In genomic region chr14:101878222-101879211, GRCh38 we compare ENCODE assay signal across 9 cellular contexts.
DNase-seq lines count a peak whose midpoint lies in the region; ATAC-seq and TF ChIP-seq lines count a peak whose summit lies in the region.
"Had no signal": no experiment of that assay in that cellular context is flagged by ENCODE, and none has a peak within 500 bp of the region (broad histone marks: within the 10 kb centered on the region; RNA-seq: fewer than 3 reads in every experiment).

No MANE protein-coding gene starts in this region.

- no peaks in the 10 kb centered on the region for H3K27me3 Mint-ChIP-seq in T-cell
- H3K27me3 Mint-ChIP-seq in effector memory CD8-positive, alpha-beta T cell = no peaks in the 10 kb centered on the region
- no peaks in the 10 kb centered on the region for H3K27me3 Mint-ChIP-seq in stimulated activated naive CD8-positive, alpha-beta T cell treated with anti-CD3 and anti-CD28 coated beads, Interleukin-15, Interleukin-2, amounts not matched to agents 100 ng/mL and 50 ng/mL, for 24 hours

- in situ Hi-C loops in mammary epithelial cell (cut with MboI; ENCODE audit: low sequenced_read_pairs in 2 of 2) = no loop called here
- in situ Hi-C loops in KBM-7 (cut with MboI; ENCODE audit: low pct_unique_long_range_greater_than_20kb, low sequenced_read_pairs) = no loop called here

- no peak for TF ChIP-seq POLR2A in breast epithelium (IDR thresholded peaks at IDR 0.05)

- H3K27ac Mint-ChIP-seq in T-cell = peak overlapping the region; percentile 76 to 91
- H3K27ac Mint-ChIP-seq in effector memory CD8-positive, alpha-beta T cell = peak overlapping the region; percentile 81 to 90
- H3K27ac Mint-ChIP-seq in stimulated activated naive CD8-positive, alpha-beta T cell treated with anti-CD3 and anti-CD28 coated beads, Interleukin-15, Interleukin-2, amounts not matched to agents 100 ng/mL and 50 ng/mL, for 24 hours = peak overlapping the region; percentile 87

- H3K9me3 ChIP-seq in breast epithelium (no peaks in the 10 kb centered on the region), mammary epithelial cell (replicated peaks; ENCODE audit: insufficient read depth, low read length) (no peaks in the 10 kb centered on the region)

- intact Hi-C loops in breast epithelium (cut with DNase I; ENCODE audit: low total_unique reads) (no loop called here), mammary epithelial cell (cut with micrococcal nuclease) (no loop called here)

- no peaks in the 10 kb centered on the region for H3K9me3 Mint-ChIP-seq in T-cell
- no peaks in the 10 kb centered on the region for H3K9me3 Mint-ChIP-seq in effector memory CD8-positive, alpha-beta T cell
- no peaks in the 10 kb centered on the region for H3K9me3 Mint-ChIP-seq in stimulated activated naive CD8-positive, alpha-beta T cell treated with anti-CD3 and anti-CD28 coated beads, Interleukin-15, Interleukin-2, amounts not matched to agents 100 ng/mL and 50 ng/mL, for 24 hours

- H3K4me1 ChIP-seq in breast epithelium = peaks cover 0 to 10% of the 10 kb centered on the region in 2 donors
- no peaks in the 10 kb centered on the region for H3K4me1 ChIP-seq in mammary epithelial cell (ENCODE audit: insufficient read depth, low read length)

- dilution Hi-C loops in mammary epithelial cell (cut with HindIII; ENCODE audit: low sequenced_read_pairs) = no loop called here

- no peak for ATAC-seq in T-cell (replicated peaks in 1 of 4)
- peak; percentile 65 for ATAC-seq in effector memory CD8-positive, alpha-beta T cell (replicated peaks)
- no peak for ATAC-seq in HG02623 (IDR thresholded peaks at IDR 0.05; ENCODE audit: unreplicated experiment)

- TF ChIP-seq CTCF in breast epithelium (IDR thresholded peaks at IDR 0.05) = no peak
- no peak for TF ChIP-seq CTCF in mammary epithelial cell (conservative IDR thresholded peaks at IDR 0.05 in 1 of 2, IDR thresholded peaks at IDR 0.05 in 1 of 2; ENCODE audit: extremely low read depth in 1 of 2, insufficient read depth in 1 of 2, low read depth in 1 of 2, low read length in 2 of 2)

- H3K36me3 Mint-ChIP-seq in T-cell = peaks cover 38% of the 10 kb centered on the region
- peaks cover 61% of the 10 kb centered on the region for H3K36me3 Mint-ChIP-seq in effector memory CD8-positive, alpha-beta T cell (ENCODE audit: insufficient read depth)
- H3K36me3 Mint-ChIP-seq in stimulated activated naive CD8-positive, alpha-beta T cell treated with anti-CD3 and anti-CD28 coated beads, Interleukin-15, Interleukin-2, amounts not matched to agents 100 ng/mL and 50 ng/mL, for 24 hours (ENCODE audit: low read depth) = peaks cover 27% of the 10 kb centered on the region

- no peaks in the 10 kb centered on the region for H3K36me3 ChIP-seq in breast epithelium
- H3K36me3 ChIP-seq in mammary epithelial cell (ENCODE audit: insufficient read depth, low read length) = no peaks in the 10 kb centered on the region

- CTCF ChIA-PET in mammary epithelial cell (lab: Charles Lee; ENCODE audit: low non-redundant PET) = no interaction called here
- CTCF ChIA-PET in T-cell (lab: Charles Lee) = no interaction called here

- BruUV-seq in mammary epithelial cell (replicated peaks; lab: Mats Ljungman, UMichigan) = no TSS peak

- H3K79me2 ChIP-seq in mammary epithelial cell (ENCODE audit: insufficient read depth, low read length) = peaks cover 68% of the 10 kb centered on the region

- H3K27me3 ChIP-seq in breast epithelium (no peaks in the 10 kb centered on the region), mammary epithelial cell (ENCODE audit: insufficient read depth, low read length) (no peaks in the 10 kb centered on the region)

- H3K4me3 ChIP-seq in breast epithelium (no peak overlapping the region), mammary epithelial cell (replicated peaks in 1 of 3; ENCODE audit: insufficient read depth in 1 of 3, low read depth in 2 of 3, low read length in 3 of 3) (no peak overlapping the region)

- peak overlapping the region in 2 of 3 donors; percentile 1 to 55 for H3K4me3 Mint-ChIP-seq in T-cell
- H3K4me3 Mint-ChIP-seq in effector memory CD8-positive, alpha-beta T cell = peak overlapping the region; percentile 62 to 70
- peak overlapping the region; percentile 39 for H3K4me3 Mint-ChIP-seq in stimulated activated naive CD8-positive, alpha-beta T cell treated with anti-CD3 and anti-CD28 coated beads, Interleukin-15, Interleukin-2, amounts not matched to agents 100 ng/mL and 50 ng/mL, for 24 hours

- H2AFZ ChIP-seq in mammary epithelial cell (ENCODE audit: low read depth, low read length) = no peak overlapping the region

- WGBS in mammary epithelial cell (ENCODE audit: low coverage, missing lambda C conversion rate) = 91% methylated on average over 13 of the region's 18 CpGs

- H3K4me2 ChIP-seq in mammary epithelial cell (ENCODE audit: insufficient read depth, low read depth, low read length) = no peak overlapping the region

- POLR2A ChIA-PET in T-cell (lab: Charles Lee) = interaction anchor here in 1 of 2 donors (0.6 kb wide), 1 partner anchor 58 kb away, joined by 3 read pairs; no protein-coding TSS in a partner anchor

- H3K4me1 Mint-ChIP-seq in T-cell = peaks cover 63 to 82% (median 70%) of the 10 kb centered on the region in 3 donors
- H3K4me1 Mint-ChIP-seq in effector memory CD8-positive, alpha-beta T cell (ENCODE audit: low read depth in 2 of 2) = peaks cover 57 to 67% of the 10 kb centered on the region in 2 donors
- H3K4me1 Mint-ChIP-seq in stimulated activated naive CD8-positive, alpha-beta T cell treated with anti-CD3 and anti-CD28 coated beads, Interleukin-15, Interleukin-2, amounts not matched to agents 100 ng/mL and 50 ng/mL, for 24 hours (ENCODE audit: low read depth) = peaks cover 77% of the 10 kb centered on the region

- H3K27ac ChIP-seq in breast epithelium = peak overlapping the region; percentile 38 to 46
- no peak overlapping the region for H3K27ac ChIP-seq in mammary epithelial cell (ENCODE audit: insufficient read depth, low read depth, low read length)

- no peak for DNase-seq in breast epithelium (ENCODE audit: low spot score in 2 of 2)
- DNase-seq in mammary epithelial cell = no peak
- peak in 4 of 34 experiments; percentile 8 to 34 (median 24) for DNase-seq in T-cell
- DNase-seq in effector memory CD8-positive, alpha-beta T cell = peak; percentile 27 to 50 (median 33)
- DNase-seq in KBM-7 = no peak
- no peak for DNase-seq in OCI-M1 (lab: John Stamatoyannopoulos, UW)
- DNase-seq: NCI-H345 had no signal

- H4K20me1 ChIP-seq in mammary epithelial cell (ENCODE audit: insufficient read depth, low read length) = no peaks in the 10 kb centered on the region

- no peak overlapping the region for H3K9ac ChIP-seq in mammary epithelial cell (ENCODE audit: insufficient read depth, low read length)

Comparison
In these comparisons a context has a peak if more than half of its experiments do, and no peak if none do; other contexts are left out.
1. DNase-seq: peak in effector memory CD8-positive, alpha-beta T cell (3 of 3); none in breast epithelium (0 of 2), mammary epithelial cell (single experiment), KBM-7 (single experiment) and OCI-M1 (single experiment).
2. Peak in every context shown above with its lines, with median percentiles within 50 percentile points of each other: H3K27ac Mint-ChIP-seq and H3K4me3 Mint-ChIP-seq.